Comparison of ENCODE assay signal across 1 cellular context in the genomic region with DNA sequence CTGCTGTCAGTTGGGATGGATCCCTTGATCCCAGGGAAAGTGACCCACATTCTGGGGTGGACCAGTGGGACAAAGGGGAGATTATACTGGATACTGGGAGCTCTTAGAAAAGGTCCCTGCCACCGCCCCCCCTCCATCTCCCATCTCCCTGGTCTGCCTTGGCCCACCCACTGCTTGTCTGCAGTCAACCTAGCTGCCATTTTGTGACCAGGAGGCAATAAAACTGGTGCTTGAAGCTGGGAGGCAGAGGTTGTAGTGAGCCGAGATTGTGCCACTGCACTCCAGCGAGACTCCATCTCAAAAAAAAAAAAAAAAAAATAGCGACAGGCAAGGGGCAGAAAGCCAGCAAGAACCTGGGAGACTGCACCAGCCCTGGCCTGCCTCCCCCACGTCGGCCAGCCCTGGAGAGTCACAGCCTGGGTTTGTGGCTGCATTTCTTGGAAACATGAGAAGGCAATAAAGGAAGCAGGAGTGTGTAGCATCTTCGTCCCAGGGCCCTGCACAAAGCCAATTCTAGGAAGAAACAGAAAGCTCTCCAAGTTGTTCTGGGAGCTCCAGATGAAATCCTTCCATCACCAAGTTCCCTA.
TF ChIP-seq lines count a peak whose summit lies in the region.

No MANE protein-coding gene starts in this region.

TF ChIP-seq in HepG2, 621 proteins besides CTCF, POLR2A, EP300 and RAD21:
- no peak for TF ChIP-seq FUBP1 (CRISPR knock-in tag; IDR thresholded peaks at IDR 0.05; ENCODE audit: borderline replicate concordance)
- no peak for TF ChIP-seq CREBL2 (CRISPR knock-in tag; IDR thresholded peaks at IDR 0.05; ENCODE audit: borderline replicate concordance)
- no peak for TF ChIP-seq ZNF841 (CRISPR knock-in tag; IDR thresholded peaks at IDR 0.05; ENCODE audit: borderline replicate concordance)
- no peak for TF ChIP-seq ZNF543 (CRISPR knock-in tag; IDR thresholded peaks at IDR 0.05)
- TF ChIP-seq ZMYM4 (CRISPR knock-in tag; IDR thresholded peaks at IDR 0.05): no peak
- TF ChIP-seq SATB2 (CRISPR knock-in tag; IDR thresholded peaks at IDR 0.05): no peak
- no peak for TF ChIP-seq MTF1 (CRISPR knock-in tag; IDR thresholded peaks at IDR 0.05)
- no peak for TF ChIP-seq NFRKB (IDR thresholded peaks at IDR 0.05)
- TF ChIP-seq SOX6 (IDR thresholded peaks at IDR 0.05): no peak
- no peak for TF ChIP-seq SOX6 (CRISPR knock-in tag; IDR thresholded peaks at IDR 0.05)
- TF ChIP-seq ZNF318 (CRISPR knock-in tag; IDR thresholded peaks at IDR 0.05): no peak
- TF ChIP-seq ZNF30 (CRISPR knock-in tag; IDR thresholded peaks at IDR 0.05): no peak
- TF ChIP-seq U2AF2 (IDR thresholded peaks at IDR 0.05; ENCODE audit: low read depth, low read length): no peak
TF ChIP-seq in HepG2: peak in this region for 0.
